Comparison of ENCODE assay signal across 8 cellular contexts in genomic region chr6:11354019-11354418, GRCh38.
A peak's percentile ranks its signal among the peaks of the same experiment; 100 is the strongest.
DNase-seq lines count a peak whose midpoint lies in the region; ATAC-seq and TF ChIP-seq lines count a peak whose summit lies in the region.

No MANE protein-coding gene starts in this region.

- peak overlapping the region; percentile 87 for H3K27ac Mint-ChIP-seq in osteocyte (ENCODE audit: unreplicated experiment)

- TF ChIP-seq POLR2A in upper lobe of left lung (IDR thresholded peaks at IDR 0.05): peak in 1 of 4 donors; percentile 28

- peak in 1 of 4 donors; percentile 60 for TF ChIP-seq EP300 in upper lobe of left lung (IDR thresholded peaks at IDR 0.05)

- DNase-seq in activated CD4-positive, alpha-beta T cell treated with anti-CD3 and anti-CD28 coated beads for 4 hours: peak; percentile 71 to 75
- peak; percentile 84 for DNase-seq in choroid plexus epithelial cell (ENCODE audit: low read depth)
- DNase-seq in osteocyte (ENCODE audit: extremely low spot score, unreplicated experiment): no peak
- peak in 1 of 2 donors; percentile 57 for DNase-seq in upper lobe of left lung
- DNase-seq in OCI-LY7 (ENCODE audit: low spot score): no peak

- no peaks in the 10 kb centered on the region for H3K9me3 ChIP-seq in upper lobe of left lung
- no peaks in the 10 kb centered on the region for H3K9me3 ChIP-seq in OCI-LY7 (ENCODE audit: low read length)

- H3K79me2 ChIP-seq in OCI-LY7 (ENCODE audit: insufficient read depth, low read depth, low read length): no peaks in the 10 kb centered on the region

- no peak overlapping the region for H3K4me3 ChIP-seq in choroid plexus epithelial cell (ENCODE audit: low read depth, low read length)
- H3K4me3 ChIP-seq in upper lobe of left lung: no peak overlapping the region
- H3K4me3 ChIP-seq in OCI-LY7 (ENCODE audit: low read depth, low read length, poor library complexity, severe bottlenecking): no peak overlapping the region

- H3K4me1 ChIP-seq in upper lobe of left lung (peaks cover 41 to 60% (median 49%) of the 10 kb centered on the region in 4 donors), OCI-LY7 (ENCODE audit: insufficient read depth, low read length, poor library complexity, severe bottlenecking) (peaks cover 3% of the 10 kb centered on the region)

- WGBS in upper lobe of left lung, 2 donors: 46 to 58% methylated on average over 4 of the region's 4 CpGs

- no peak overlapping the region for H3K4me3 Mint-ChIP-seq in osteocyte (ENCODE audit: unreplicated experiment)

- no peaks in the 10 kb centered on the region for H3K27me3 ChIP-seq in upper lobe of left lung

- no peaks in the 10 kb centered on the region for H3K9me2 ChIP-seq in OCI-LY7 (ENCODE audit: insufficient read depth, low read length)

- H3K4me2 ChIP-seq in OCI-LY7 (ENCODE audit: low read length): no peak overlapping the region

- H3K36me3 ChIP-seq in upper lobe of left lung (peaks cover 0 to 4% (median 0%) of the 10 kb centered on the region in 4 donors), OCI-LY7 (ENCODE audit: insufficient read depth, low read length) (no peaks in the 10 kb centered on the region)

- H3K9me3 Mint-ChIP-seq in osteocyte (ENCODE audit: unreplicated experiment): no peaks in the 10 kb centered on the region

- peak overlapping the region; percentile 61 to 91 (median 86) for H3K27ac ChIP-seq in upper lobe of left lung
- no peak overlapping the region for H3K27ac ChIP-seq in OCI-LY7 (ENCODE audit: low read depth, low read length, poor library complexity, severe bottlenecking)

- H2AFZ ChIP-seq in OCI-LY7 (ENCODE audit: low read length): no peak overlapping the region

- TF ChIP-seq CTCF in choroid plexus epithelial cell (conservative IDR thresholded peaks at IDR 0.05; ENCODE audit: low read depth, low read length): no peak
- TF ChIP-seq CTCF in osteocyte (IDR thresholded peaks at IDR 0.05): no peak
- no peak for TF ChIP-seq CTCF in upper lobe of left lung (IDR thresholded peaks at IDR 0.05)
- TF ChIP-seq CTCF in OCI-LY7 (conservative IDR thresholded peaks at IDR 0.05; ENCODE audit: low read length): no peak

- no peaks in the 10 kb centered on the region for H3K36me3 Mint-ChIP-seq in osteocyte (ENCODE audit: unreplicated experiment)

- BruUV-seq in OCI-LY7 (replicated peaks; lab: Mats Ljungman, UMichigan): no TSS peak

- no peaks in the 10 kb centered on the region for H3K27me3 Mint-ChIP-seq in osteocyte (ENCODE audit: unreplicated experiment)

- ATAC-seq in GM21619 (IDR thresholded peaks at IDR 0.05; ENCODE audit: unreplicated experiment): peak; percentile 48
- peak; percentile 69 to 71 for ATAC-seq in upper lobe of left lung (ENCODE audit: low FRiP score in 2 of 2)
- no peak for ATAC-seq in HG03469 (IDR thresholded peaks at IDR 0.05; ENCODE audit: unreplicated experiment)
- ATAC-seq in HG02884 (IDR thresholded peaks at IDR 0.05; ENCODE audit: unreplicated experiment): no peak

- POLR2A ChIA-PET in OCI-LY7 (lab: Charles Lee): interaction anchor here (0.7 to 1.0 kb wide), 2 partner anchors 11 to 27 kb away, joined by 3 read pairs; no protein-coding TSS in a partner anchor

- no peaks in the 10 kb centered on the region for H4K20me1 ChIP-seq in OCI-LY7 (ENCODE audit: insufficient read depth, low read length)

- intact Hi-C loops in OCI-LY7 (cut with micrococcal nuclease; ENCODE audit: unreplicated experiment): no loop called here

- H3K4me1 Mint-ChIP-seq in osteocyte (ENCODE audit: unreplicated experiment): peaks cover 40% of the 10 kb centered on the region

- CTCF ChIA-PET in OCI-LY7 (lab: Charles Lee; ENCODE audit: unreplicated experiment): interaction anchor here (0.8 kb wide), 1 partner anchor 9 kb away, joined by 3 read pairs; no protein-coding TSS in a partner anchor

Comparison
In these comparisons a context has a peak if more than half of its experiments do, and no peak if none do; other contexts are left out.
1. ATAC-seq: peak in GM21619 (single experiment) and upper lobe of left lung (2 of 2); none in HG03469 (single experiment) and HG02884 (single experiment).
2. DNase-seq: peak in activated CD4-positive, alpha-beta T cell treated with anti-CD3 and anti-CD28 coated beads for 4 hours (2 of 2) and choroid plexus epithelial cell (single experiment); none in osteocyte (single experiment) and OCI-LY7 (single experiment).